ENCODE assay signal across 1 cellular context in the genomic region with DNA sequence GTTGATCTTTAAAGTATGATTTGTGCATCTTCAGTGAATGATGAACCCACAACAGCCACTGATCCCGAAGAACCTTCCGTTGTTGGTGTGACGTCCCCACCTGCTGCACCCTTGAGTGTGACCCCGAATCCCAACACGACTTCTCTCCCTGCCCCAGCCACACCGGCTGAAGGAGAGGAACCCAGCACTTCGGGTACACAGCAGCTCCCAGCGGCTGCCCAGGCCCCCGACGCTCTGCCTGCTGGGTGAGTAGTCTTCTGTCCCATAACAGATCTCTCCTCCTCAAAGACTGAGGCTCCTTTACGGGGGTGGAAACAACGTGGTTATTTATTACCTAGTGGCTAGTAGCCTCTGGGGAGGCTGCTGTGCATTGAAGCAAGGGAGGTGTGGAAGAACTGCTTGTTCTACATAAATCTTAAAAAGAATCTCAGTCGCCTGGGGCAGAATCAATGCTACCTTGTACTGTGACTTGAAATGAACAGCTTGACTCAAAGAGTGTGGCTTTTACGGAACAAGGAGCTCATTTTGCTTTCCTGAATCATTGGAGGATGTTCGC.
TF ChIP-seq lines count a peak whose summit lies in the region.

No MANE protein-coding gene starts in this region.

TF ChIP-seq in HepG2, 621 proteins besides CTCF, POLR2A, EP300 and RAD21 (continued from another document):
- TF ChIP-seq, protein P1, sequence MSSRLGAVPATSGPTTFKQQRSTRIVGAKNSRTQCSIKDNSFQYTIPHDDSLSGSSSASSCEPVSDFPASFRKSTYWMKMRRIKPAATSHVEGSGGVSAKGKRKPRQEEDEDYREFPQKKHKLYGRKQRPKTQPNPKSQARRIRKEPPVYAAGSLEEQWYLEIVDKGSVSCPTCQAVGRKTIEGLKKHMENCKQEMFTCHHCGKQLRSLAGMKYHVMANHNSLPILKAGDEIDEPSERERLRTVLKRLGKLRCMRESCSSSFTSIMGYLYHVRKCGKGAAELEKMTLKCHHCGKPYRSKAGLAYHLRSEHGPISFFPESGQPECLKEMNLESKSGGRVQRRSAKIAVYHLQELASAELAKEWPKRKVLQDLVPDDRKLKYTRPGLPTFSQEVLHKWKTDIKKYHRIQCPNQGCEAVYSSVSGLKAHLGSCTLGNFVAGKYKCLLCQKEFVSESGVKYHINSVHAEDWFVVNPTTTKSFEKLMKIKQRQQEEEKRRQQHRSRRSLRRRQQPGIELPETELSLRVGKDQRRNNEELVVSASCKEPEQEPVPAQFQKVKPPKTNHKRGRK (CRISPR knock-in tag; IDR thresholded peaks at IDR 0.05) = no peak
- TF ChIP-seq, protein P2, sequence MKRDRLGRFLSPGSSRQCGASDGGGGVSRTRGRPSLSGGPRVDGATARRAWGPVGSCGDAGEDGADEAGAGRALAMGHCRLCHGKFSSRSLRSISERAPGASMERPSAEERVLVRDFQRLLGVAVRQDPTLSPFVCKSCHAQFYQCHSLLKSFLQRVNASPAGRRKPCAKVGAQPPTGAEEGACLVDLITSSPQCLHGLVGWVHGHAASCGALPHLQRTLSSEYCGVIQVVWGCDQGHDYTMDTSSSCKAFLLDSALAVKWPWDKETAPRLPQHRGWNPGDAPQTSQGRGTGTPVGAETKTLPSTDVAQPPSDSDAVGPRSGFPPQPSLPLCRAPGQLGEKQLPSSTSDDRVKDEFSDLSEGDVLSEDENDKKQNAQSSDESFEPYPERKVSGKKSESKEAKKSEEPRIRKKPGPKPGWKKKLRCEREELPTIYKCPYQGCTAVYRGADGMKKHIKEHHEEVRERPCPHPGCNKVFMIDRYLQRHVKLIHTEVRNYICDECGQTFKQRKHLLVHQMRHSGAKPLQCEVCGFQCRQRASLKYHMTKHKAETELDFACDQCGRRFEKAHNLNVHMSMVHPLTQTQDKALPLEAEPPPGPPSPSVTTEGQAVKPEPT (CRISPR knock-in tag; IDR thresholded peaks at IDR 0.05; ENCODE audit: low read depth) = no peak
- no peak for TF ChIP-seq BRD4 (CRISPR knock-in tag; IDR thresholded peaks at IDR 0.05)
- TF ChIP-seq, protein P3, sequence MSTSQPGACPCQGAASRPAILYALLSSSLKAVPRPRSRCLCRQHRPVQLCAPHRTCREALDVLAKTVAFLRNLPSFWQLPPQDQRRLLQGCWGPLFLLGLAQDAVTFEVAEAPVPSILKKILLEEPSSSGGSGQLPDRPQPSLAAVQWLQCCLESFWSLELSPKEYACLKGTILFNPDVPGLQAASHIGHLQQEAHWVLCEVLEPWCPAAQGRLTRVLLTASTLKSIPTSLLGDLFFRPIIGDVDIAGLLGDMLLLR (CRISPR knock-in tag; IDR thresholded peaks at IDR 0.05) = no peak
- no peak for TF ChIP-seq FOSL1 (CRISPR knock-in tag; IDR thresholded peaks at IDR 0.05; ENCODE audit: borderline replicate concordance)
- TF ChIP-seq MAF1 (CRISPR knock-in tag; IDR thresholded peaks at IDR 0.05; ENCODE audit: borderline replicate concordance) = no peak
- no peak for TF ChIP-seq CHD2 (IDR thresholded peaks at IDR 0.05; ENCODE audit: low read depth, low read length)
- no peak for TF ChIP-seq MAFK (conservative IDR thresholded peaks at IDR 0.05 in 1 of 2, IDR thresholded peaks at IDR 0.05 in 1 of 2; ENCODE audit: low read length in 2 of 2)
- no peak for TF ChIP-seq GABPB1 (CRISPR knock-in tag; IDR thresholded peaks at IDR 0.05)
- no peak for TF ChIP-seq ZNF235 (CRISPR knock-in tag; IDR thresholded peaks at IDR 0.05; ENCODE audit: borderline replicate concordance)
- no peak for TF ChIP-seq TOPORS (CRISPR knock-in tag; IDR thresholded peaks at IDR 0.05)
- TF ChIP-seq HES4 (CRISPR knock-in tag; IDR thresholded peaks at IDR 0.05; ENCODE audit: borderline replicate concordance) = no peak
- TF ChIP-seq, protein P4, sequence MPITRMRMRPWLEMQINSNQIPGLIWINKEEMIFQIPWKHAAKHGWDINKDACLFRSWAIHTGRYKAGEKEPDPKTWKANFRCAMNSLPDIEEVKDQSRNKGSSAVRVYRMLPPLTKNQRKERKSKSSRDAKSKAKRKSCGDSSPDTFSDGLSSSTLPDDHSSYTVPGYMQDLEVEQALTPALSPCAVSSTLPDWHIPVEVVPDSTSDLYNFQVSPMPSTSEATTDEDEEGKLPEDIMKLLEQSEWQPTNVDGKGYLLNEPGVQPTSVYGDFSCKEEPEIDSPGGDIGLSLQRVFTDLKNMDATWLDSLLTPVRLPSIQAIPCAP (CRISPR knock-in tag; IDR thresholded peaks at IDR 0.05; ENCODE audit: low read depth) = no peak
- TF ChIP-seq, protein P5, sequence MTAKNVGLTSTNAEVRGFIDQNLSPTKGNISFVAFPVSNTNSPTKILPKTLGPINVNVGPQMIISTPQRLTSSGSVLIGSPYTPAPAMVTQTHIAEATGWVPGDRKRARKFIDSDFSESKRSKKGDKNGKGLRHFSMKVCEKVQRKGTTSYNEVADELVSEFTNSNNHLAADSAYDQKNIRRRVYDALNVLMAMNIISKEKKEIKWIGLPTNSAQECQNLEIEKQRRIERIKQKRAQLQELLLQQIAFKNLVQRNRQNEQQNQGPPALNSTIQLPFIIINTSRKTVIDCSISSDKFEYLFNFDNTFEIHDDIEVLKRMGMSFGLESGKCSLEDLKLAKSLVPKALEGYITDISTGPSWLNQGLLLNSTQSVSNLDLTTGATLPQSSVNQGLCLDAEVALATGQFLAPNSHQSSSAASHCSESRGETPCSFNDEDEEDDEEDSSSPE (CRISPR knock-in tag; IDR thresholded peaks at IDR 0.05) = no peak
- no peak for TF ChIP-seq ZFY (CRISPR knock-in tag; IDR thresholded peaks at IDR 0.05)
